8 cellular contexts compared by ENCODE assay signal in genomic region chr7:100483101-100483727, GRCh38. TPM values are rescaled to one million over a fixed set of nuclear protein-coding genes. Genes with fewer than 3 reads are reported as not detected.
DNase-seq lines count a peak whose midpoint lies in the region; ATAC-seq and TF ChIP-seq lines count a peak whose summit lies in the region.

No MANE protein-coding gene starts in this region.

- TF ChIP-seq CTCF in vagina (IDR thresholded peaks at IDR 0.05): peak; percentile 54 to 98 (median 86)

- H3K36me3 ChIP-seq in HUES48 (ENCODE audit: control insufficient read depth, insufficient read depth, low read length): peaks cover 4% of the 10 kb centered on the region; the same call in 1 of the 2 replicates
- no peaks in the 10 kb centered on the region for H3K36me3 ChIP-seq in rectal smooth muscle tissue (ENCODE audit: control insufficient read depth, insufficient read depth, low read length)
- H3K36me3 ChIP-seq in vagina: no peaks in the 10 kb centered on the region

- H3K4me1 ChIP-seq in HUES48 (ENCODE audit: control insufficient read depth, insufficient read depth, low read length): peaks cover 12% of the 10 kb centered on the region
- H3K4me1 ChIP-seq in right cardiac atrium (ENCODE audit: control insufficient read depth, insufficient read depth, low read length): peaks cover 3% of the 10 kb centered on the region
- peaks cover 2% of the 10 kb centered on the region for H3K4me1 ChIP-seq in rectal smooth muscle tissue (ENCODE audit: control insufficient read depth, insufficient read depth, low read length)
- peaks cover 24% of the 10 kb centered on the region for H3K4me1 ChIP-seq in vagina

- H3K9ac ChIP-seq in HUES48 (ENCODE audit: low read depth, low read length) (no peak overlapping the region; the same call in 1 of the 2 replicates), rectal smooth muscle tissue (ENCODE audit: low read length) (no peak overlapping the region)

- intact Hi-C loops in right cardiac atrium (cut with DNase I) (loop anchor here in 1 of 4 donors (5.0 kb wide), 1 partner anchor 74 kb away; no protein-coding TSS in a partner anchor), vagina (cut with DNase I) (no loop called here)

- no peaks in the 10 kb centered on the region for H3K9me3 ChIP-seq in HUES48 (ENCODE audit: control insufficient read depth, insufficient read depth, low read length)
- no peaks in the 10 kb centered on the region for H3K9me3 ChIP-seq in right cardiac atrium (ENCODE audit: control insufficient read depth, low read length)
- no peaks in the 10 kb centered on the region for H3K9me3 ChIP-seq in vagina

- peak; percentile 50 for ATAC-seq in GM19351 (IDR thresholded peaks at IDR 0.05; ENCODE audit: unreplicated experiment)
- ATAC-seq in right cardiac atrium: peak; percentile 44 to 47

- H3K27me3 ChIP-seq in HUES48 (ENCODE audit: control insufficient read depth, insufficient read depth, low read length) (no peaks in the 10 kb centered on the region), right cardiac atrium (ENCODE audit: control insufficient read depth, insufficient read depth) (no peaks in the 10 kb centered on the region), rectal smooth muscle tissue (ENCODE audit: control insufficient read depth, insufficient read depth, low read length) (no peaks in the 10 kb centered on the region), vagina (no peaks in the 10 kb centered on the region)

- under 1% methylated on average over 79 of the region's 79 CpGs for WGBS in right cardiac atrium

- DNase-seq in C1 segment of cervical spinal cord (lab: John Stamatoyannopoulos, UW) (peak in 9 of 14 donors; percentile 33 to 79 (median 53)), T follicular helper cell (ENCODE audit: low read depth) (peak; percentile 71), amniotic stem cell (lab: John Stamatoyannopoulos, UW) (peak; percentile 34), right cardiac atrium (peak; percentile 65 to 91 (median 90)), vagina (ENCODE audit: extremely low spot score in 2 of 2) (no peak)

- no peak overlapping the region for H3K27ac ChIP-seq in HUES48 (ENCODE audit: low read depth, low read length)
- no peak overlapping the region for H3K27ac ChIP-seq in right cardiac atrium (ENCODE audit: low read length)
- H3K27ac ChIP-seq in rectal smooth muscle tissue (ENCODE audit: low read depth, low read length): no peak overlapping the region
- H3K27ac ChIP-seq in vagina: peak overlapping the region; percentile 77

- no peak for TF ChIP-seq POLR2A in vagina (IDR thresholded peaks at IDR 0.05)

- H3K4me3 ChIP-seq in HUES48 (ENCODE audit: low read depth, low read length) (peak overlapping the region; percentile 71), right cardiac atrium (ENCODE audit: low read length) (peak overlapping the region; percentile 71), rectal smooth muscle tissue (ENCODE audit: low read length) (peak overlapping the region; percentile 51), vagina (peak overlapping the region; percentile 53 to 60)

RNA-seq across cellular contexts. Expression of gene NYAP1, which starts 0.5 kb away (rescaled TPM):
- total RNA-seq in right cardiac atrium (1 to 10 TPM in 1 of 4 donors, under 1 TPM in 3; 0.39 to 1.1 (median 0.65) TPM), vagina (3.9 TPM)
- polyA plus RNA-seq in right cardiac atrium: 0.79 TPM

RNA-seq across cellular contexts. Expression of gene TSC22D4, which starts 4.2 kb away (rescaled TPM):
- 10 to 100 TPM; 36.7 to 63.6 (median 48.6) TPM for total RNA-seq in right cardiac atrium
- 61.2 TPM for polyA plus RNA-seq in right cardiac atrium
- total RNA-seq in vagina: 34.6 TPM

RNA-seq across cellular contexts. Expression of gene SPACDR, which starts 19.2 kb away (rescaled TPM):
- under 1 TPM in 1 of 4 donors, not detected in 3; 0.44 TPM for total RNA-seq in right cardiac atrium
- polyA plus RNA-seq in right cardiac atrium: 0.11 TPM
- not detected for total RNA-seq in vagina

RNA-seq across cellular contexts. Expression of gene PPP1R35, which starts 46.9 kb away (rescaled TPM):
- total RNA-seq in right cardiac atrium: 10 to 100 TPM; 14.8 to 17.7 (median 16.5) TPM
- 20.3 TPM for polyA plus RNA-seq in right cardiac atrium
- total RNA-seq in vagina: 24.6 TPM

RNA-seq across cellular contexts. Expression of gene MEPCE, which starts 53.6 kb away (rescaled TPM):
- 10 to 100 TPM; 18.7 to 24.6 (median 23.2) TPM for total RNA-seq in right cardiac atrium
- polyA plus RNA-seq in right cardiac atrium: 20.4 TPM
- 38.3 TPM for total RNA-seq in vagina

Comparison
In these comparisons a context has a peak if more than half of its experiments do, and no peak if none do; other contexts are left out.
1. DNase-seq: peak in C1 segment of cervical spinal cord (9 of 14), T follicular helper cell (single experiment), amniotic stem cell (single experiment) and right cardiac atrium (3 of 3); none in vagina (0 of 2).
2. Peak in every context shown above with its lines, with median percentiles within 50 percentile points of each other: H3K4me3 ChIP-seq.